ENCODE assay signal across 26 cellular contexts in genomic region chr5:39521945-39522590, GRCh38.
"Had no signal": no experiment of that assay in that cellular context is flagged by ENCODE, and none has a peak within 500 bp of the region (broad histone marks: within the 10 kb centered on the region; RNA-seq: fewer than 3 reads in every experiment).

No MANE protein-coding gene starts in this region.

- H3K9me3 Mint-ChIP-seq: activated CD8-positive, alpha-beta T cell treated with anti-CD3 and anti-CD28 coated beads for 36 hours; activated naive CD4-positive, alpha-beta T cell treated with anti-CD3 and anti-CD28 coated beads for 36 hours; activated T-helper 1 cell treated with anti-CD3 and anti-CD28 coated beads, Interleukin-12 subunit alpha, Interleukin-12 subunit beta, Interleukin-2, Interleukin-4 antibody, amounts not matched to agents 30 ng/mL and 10 ng/mL and 1 ng/mL, durations not matched to agents 14 hours and 24 hours and 36 hours; T-helper 2 cell treated with Interferon-gamma antibody and Interleukin-4, amounts not matched to agents 5 μg/mL and 100 μg/mL, for 36 hours had no signal

- H3K27ac ChIP-seq: brain microvascular endothelial cell, cardiac muscle cell, Peyer's patch, RWPE1, SJSA1 had no signal

- H3K27me3 ChIP-seq: brain microvascular endothelial cell, cardiac muscle cell, Peyer's patch, SJSA1 had no signal

- H3K4me3 Mint-ChIP-seq: activated CD8-positive, alpha-beta T cell treated with anti-CD3 and anti-CD28 coated beads for 36 hours; activated naive CD4-positive, alpha-beta T cell treated with anti-CD3 and anti-CD28 coated beads for 36 hours; activated naive CD8-positive, alpha-beta T cell; activated T-helper 1 cell treated with anti-CD3 and anti-CD28 coated beads, Interleukin-12 subunit alpha, Interleukin-12 subunit beta, Interleukin-2, Interleukin-4 antibody, amounts not matched to agents 30 ng/mL and 10 ng/mL and 1 ng/mL, durations not matched to agents 14 hours and 24 hours and 36 hours; T-helper 2 cell treated with Interferon-gamma antibody and Interleukin-4, amounts not matched to agents 5 μg/mL and 100 μg/mL, for 36 hours had no signal

- H3K36me3 ChIP-seq: brain microvascular endothelial cell, cardiac muscle cell, Peyer's patch, SJSA1 had no signal

- H3K4me3 ChIP-seq: cardiac muscle cell, Peyer's patch, SJSA1 had no signal

- H3K27ac Mint-ChIP-seq: activated CD8-positive, alpha-beta T cell treated with anti-CD3 and anti-CD28 coated beads for 36 hours; activated naive CD4-positive, alpha-beta T cell treated with anti-CD3 and anti-CD28 coated beads for 36 hours; activated naive CD8-positive, alpha-beta T cell; activated T-helper 1 cell treated with anti-CD3 and anti-CD28 coated beads, Interleukin-12 subunit alpha, Interleukin-12 subunit beta, Interleukin-2, Interleukin-4 antibody, amounts not matched to agents 30 ng/mL and 10 ng/mL and 1 ng/mL, durations not matched to agents 14 hours and 24 hours and 36 hours; T-helper 2 cell treated with Interferon-gamma antibody and Interleukin-4, amounts not matched to agents 5 μg/mL and 100 μg/mL, for 36 hours had no signal

- DNase-seq: activated CD4-positive, alpha-beta T cell treated with anti-CD3 and anti-CD28 coated beads for 4 hours; activated CD8-positive, alpha-beta memory T cell treated with anti-CD3 and anti-CD28 coated beads, Interleukin-2, amount 50 U/mL, for 48 hours; activated CD8-positive, alpha-beta T cell treated with anti-CD3 and anti-CD28 coated beads for 36 hours; activated effector memory CD4-positive, alpha-beta T cell treated with anti-CD3 and anti-CD28 coated beads, Interleukin-2, amount 50 U/mL, for 16 hours; activated naive CD4-positive, alpha-beta T cell treated with anti-CD3 and anti-CD28 coated beads for 36 hours; activated T-cell treated with anti-CD3 and anti-CD28 coated beads, Interleukin-2, amount 50 U/mL, for 1 hour; brain microvascular endothelial cell; Kasumi-1; KBM-7; NCI-H1092; NCI-H1417; NCI-H1930; NCI-H2107; NCI-H2171 treated with DMSO at 0.1 percent for 48 hours; NCI-H226; Peyer's patch; Right ventricle myocardium superior; SW 1271 had no signal

- H3K36me3 Mint-ChIP-seq: activated naive CD8-positive, alpha-beta T cell had no signal

- ATAC-seq: activated CD4-positive, CD25-positive, alpha-beta regulatory T cell treated with anti-CD3 and anti-CD28 coated beads, Interleukin-2, amount 50 U/mL, for 24 hours; activated CD8-positive, alpha-beta T cell treated with anti-CD3 and anti-CD28 coated beads for 36 hours; SK-N-SH treated with all-trans-retinoic acid at 6 μM for 48 hours had no signal

- H3K9me3 ChIP-seq: Peyer's patch had no signal
